In the genomic region with DNA sequence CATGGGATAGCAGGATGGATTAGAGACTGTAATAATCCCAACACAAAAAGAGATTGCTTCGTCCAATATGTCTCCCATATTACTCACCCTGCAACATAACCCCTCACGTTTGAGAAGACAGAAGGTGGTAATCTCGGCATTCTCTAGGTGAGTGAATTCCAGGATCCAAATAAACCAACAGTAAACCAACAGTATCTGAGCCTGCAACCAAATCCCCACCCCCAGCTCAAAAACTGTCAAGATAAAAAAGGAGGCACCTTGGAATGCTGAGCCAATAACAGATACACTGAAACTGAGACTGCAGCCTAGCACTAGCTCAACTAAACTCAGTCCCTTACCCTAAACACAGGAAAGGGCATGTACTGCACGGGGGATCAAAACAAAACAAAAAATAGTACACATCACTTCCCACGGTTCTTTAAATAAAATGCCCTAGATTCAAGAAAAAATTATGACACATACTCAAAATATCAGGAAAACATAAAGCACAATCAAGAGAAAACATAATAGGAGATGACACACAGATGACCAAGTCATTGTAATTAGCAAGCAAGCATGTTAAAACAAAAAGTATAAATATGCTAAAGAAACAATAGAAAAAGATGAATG, we compare ENCODE assay signal across 15 cellular contexts. TPM values are rescaled to one million over a fixed set of nuclear protein-coding genes. Genes with fewer than 3 reads are reported as not detected.
A peak's percentile ranks its signal among the peaks of the same experiment; 100 is the strongest.
DNase-seq lines count a peak whose midpoint lies in the region; ATAC-seq and TF ChIP-seq lines count a peak whose summit lies in the region.
"Had no signal": no experiment of that assay in that cellular context is flagged by ENCODE, and none has a peak within 500 bp of the region (broad histone marks: within the 10 kb centered on the region; RNA-seq: fewer than 3 reads in every experiment).

No MANE protein-coding gene starts in this region.

- no peak for TF ChIP-seq RAD21 in SK-N-SH (IDR thresholded peaks at IDR 0.05; ENCODE audit: low read length)

- ATAC-seq in SK-N-SH treated with all-trans-retinoic acid at 6 μM for 48 hours: no peak
- ATAC-seq in RWPE2 (ENCODE audit: low read depth): peak; percentile 27
- ATAC-seq in HG02642 (IDR thresholded peaks at IDR 0.05; ENCODE audit: poor library complexity, unreplicated experiment): no peak
- ATAC-seq: pancreas had no signal

- TF ChIP-seq CTCF in SK-N-SH (IDR thresholded peaks at IDR 0.05) (no peak), RWPE2 (IDR thresholded peaks at IDR 0.05; ENCODE audit: poor library complexity, severe bottlenecking) (no peak), esophagus squamous epithelium (IDR thresholded peaks at IDR 0.05) (no peak)

- H3K4me2 ChIP-seq in SK-N-SH: peak overlapping the region; percentile 56

- peaks cover 54% of the 10 kb centered on the region for H3K79me2 ChIP-seq in SK-N-SH (ENCODE audit: insufficient read depth)

- 76% methylated on average over 5 of the region's 5 CpGs for WGBS in SK-N-SH (ENCODE audit: low lambda C conversion rate)
- 36 to 43% methylated on average over 4 to 5 of the region's 5 CpGs for WGBS in esophagus squamous epithelium, 2 donors

- no peak overlapping the region for H2AFZ ChIP-seq in SK-N-SH (ENCODE audit: low read depth)

- TF ChIP-seq POLR2A in esophagus squamous epithelium (IDR thresholded peaks at IDR 0.05): no peak

- TF ChIP-seq EP300 in SK-N-SH (IDR thresholded peaks at IDR 0.05; ENCODE audit: borderline replicate concordance in 1 of 2, low read depth in 1 of 2, low read length in 1 of 2): no peak

- peaks cover 37% of the 10 kb centered on the region for H3F3A ChIP-seq in SK-N-SH (replicated peaks; ENCODE audit: insufficient read depth)

- H3K36me3 ChIP-seq in SK-N-SH (replicated peaks in 1 of 2; ENCODE audit: control insufficient read depth in 1 of 2, insufficient read depth in 2 of 2, low read length in 1 of 2): peaks cover 0 to 14% of the 10 kb centered on the region in 2 experiments
- peaks cover 5% of the 10 kb centered on the region; the same call in 1 of the 2 replicates for H3K36me3 ChIP-seq in RWPE2 (ENCODE audit: low read depth)
- peaks cover 0 to 28% (median 4%) of the 10 kb centered on the region in 3 donors for H3K36me3 ChIP-seq in esophagus squamous epithelium
- H3K36me3 ChIP-seq: colonic mucosa, pancreas, SJCRH30 had no signal

- H4K20me1 ChIP-seq in SK-N-SH (ENCODE audit: insufficient read depth): no peaks in the 10 kb centered on the region

- peak overlapping the region in 1 of 2 experiments; percentile 91; a peak in 2 of 4 replicates for H3K27ac ChIP-seq in SK-N-SH (ENCODE audit: low read depth in 2 of 2, low read length in 1 of 2)
- H3K27ac ChIP-seq in RWPE2 (ENCODE audit: poor library complexity, severe bottlenecking): peak overlapping the region; percentile 5
- H3K27ac ChIP-seq in esophagus squamous epithelium: peak overlapping the region in 1 of 4 donors; percentile 17
- H3K27ac ChIP-seq: colonic mucosa, pancreas, SJCRH30, tibial artery had no signal

- H3K4me1 ChIP-seq in SK-N-SH (ENCODE audit: control insufficient read depth in 1 of 2, insufficient read depth in 2 of 2, low read depth in 1 of 2, low read length in 1 of 2): peaks cover 4 to 21% of the 10 kb centered on the region in 2 experiments; a peak in 2 of 4 replicates
- peaks cover 29% of the 10 kb centered on the region for H3K4me1 ChIP-seq in RWPE2 (ENCODE audit: insufficient read depth, poor library complexity, severe bottlenecking)
- H3K4me1 ChIP-seq in esophagus squamous epithelium: peaks cover 0 to 41% (median 7%) of the 10 kb centered on the region in 3 donors
- H3K4me1 ChIP-seq: colonic mucosa, SJCRH30, tibial artery had no signal

- intact Hi-C loops in esophagus squamous epithelium (cut with DNase I): no loop called here

- DNase-seq in SK-N-SH (no peak), RWPE2 (ENCODE audit: low spot score) (no peak), dermis microvascular lymphatic vessel endothelial cell (ENCODE audit: low read depth in 2 of 2) (peak; percentile 7 to 87), pulmonary artery endothelial cell (ENCODE audit: low read depth, low spot score) (peak; percentile 68), esophagus squamous epithelium (lab: John Stamatoyannopoulos, UW) (no peak), NCI-H1092 treated with DMSO at 0.1 percent for 48 hours (lab: John Stamatoyannopoulos, UW) (no peak)
- DNase-seq: activated naive CD4-positive, alpha-beta T cell treated with anti-CD3 and anti-CD28 coated beads, Interleukin-2, amount 50 U/mL, for 16 hours; Calu3; colonic mucosa; immature natural killer cell; pancreas; SJCRH30; tibial artery had no signal

- CTCF ChIA-PET in SK-N-SH (lab: Yijun Ruan, JAX): interaction anchor here (0.7 to 1.0 kb wide), 2 partner anchors 9 to 51 kb away, joined by 3 read pairs; no protein-coding TSS in a partner anchor

- POLR2A ChIA-PET in SK-N-SH (lab: Yijun Ruan, JAX): no interaction called here

- H3K4me3 ChIP-seq in SK-N-SH (ENCODE audit: low read depth in 2 of 2, low read length in 1 of 2): 0 out of 4 replicates have a peak overlapping the region, but pooled peaks of 1 of the 2 experiments have one; percentile 15
- no peak overlapping the region for H3K4me3 ChIP-seq in RWPE2 (ENCODE audit: severe bottlenecking)
- H3K4me3 ChIP-seq in esophagus squamous epithelium: no peak overlapping the region
- H3K4me3 ChIP-seq: colonic mucosa, pancreas, SJCRH30, tibial artery had no signal

- H3K9me2 ChIP-seq in SK-N-SH: no peaks in the 10 kb centered on the region

- H3K9me3 ChIP-seq in SK-N-SH (no peaks in the 10 kb centered on the region), RWPE2 (ENCODE audit: severe bottlenecking) (no peaks in the 10 kb centered on the region), esophagus squamous epithelium (no peaks in the 10 kb centered on the region)
- H3K9me3 ChIP-seq: colonic mucosa, pancreas, SJCRH30, tibial artery had no signal

- peak overlapping the region; percentile 25; the same call in 1 of the 2 replicates for H3K9ac ChIP-seq in SK-N-SH

- H3K27me3 ChIP-seq in SK-N-SH (ENCODE audit: insufficient read depth) (no peaks in the 10 kb centered on the region), RWPE2 (ENCODE audit: insufficient read depth, poor library complexity, severe bottlenecking) (no peaks in the 10 kb centered on the region), esophagus squamous epithelium (no peaks in the 10 kb centered on the region)
- H3K27me3 ChIP-seq: colonic mucosa, pancreas, SJCRH30, tibial artery had no signal

TF ChIP-seq in SK-N-SH, 30 proteins besides CTCF, POLR2A, EP300 and RAD21 (continues in another document):
- TF ChIP-seq, protein P1, sequence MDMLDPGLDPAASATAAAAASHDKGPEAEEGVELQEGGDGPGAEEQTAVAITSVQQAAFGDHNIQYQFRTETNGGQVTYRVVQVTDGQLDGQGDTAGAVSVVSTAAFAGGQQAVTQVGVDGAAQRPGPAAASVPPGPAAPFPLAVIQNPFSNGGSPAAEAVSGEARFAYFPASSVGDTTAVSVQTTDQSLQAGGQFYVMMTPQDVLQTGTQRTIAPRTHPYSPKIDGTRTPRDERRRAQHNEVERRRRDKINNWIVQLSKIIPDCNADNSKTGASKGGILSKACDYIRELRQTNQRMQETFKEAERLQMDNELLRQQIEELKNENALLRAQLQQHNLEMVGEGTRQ (IDR thresholded peaks at IDR 0.05; ENCODE audit: borderline replicate concordance, low read depth, low read length): no peak
- TF ChIP-seq MEF2A (IDR thresholded peaks at IDR 0.05; ENCODE audit: borderline replicate concordance, low read depth): no peak
- TF ChIP-seq EZH2phosphoT487 (IDR thresholded peaks at IDR 0.05; ENCODE audit: borderline replicate concordance, low read depth): no peak
- TF ChIP-seq FOSL2 (IDR thresholded peaks at IDR 0.05; ENCODE audit: borderline replicate concordance, low read depth): peak; percentile 14; the same call in 1 of the 2 replicates

TF ChIP-seq in SK-N-SH treated with all-trans-retinoic acid at 6 μM for 48 hours, 23 proteins besides CTCF, POLR2A, EP300 and RAD21:
- TF ChIP-seq TCF4 (CRISPR knock-in tag; IDR thresholded peaks at IDR 0.05; ENCODE audit: borderline replicate concordance) (no peak), ESRRG (CRISPR knock-in tag; IDR thresholded peaks at IDR 0.05) (no peak), PPARA (CRISPR knock-in tag; IDR thresholded peaks at IDR 0.05; ENCODE audit: borderline replicate concordance) (no peak), ZFP30 (CRISPR knock-in tag; IDR thresholded peaks at IDR 0.05) (no peak), ISL1 (CRISPR knock-in tag; IDR thresholded peaks at IDR 0.05) (no peak)
TF ChIP-seq in SK-N-SH treated with all-trans-retinoic acid at 6 μM for 48 hours: peak in this region for 0.

RNA-seq across cellular contexts. Expression of gene IPMK, which starts 28.0 kb away (rescaled TPM):
- polyA plus RNA-seq in SK-N-SH (2012; rRNA removed): 0.71 and 0.88 TPM in 2 replicates
- 1.4 and 1.8 TPM in 2 replicates for polyA plus RNA-seq in SK-N-SH (2012; cell fraction: cytosol; rRNA removed)
- 0.52 and 1.0 TPM in 2 replicates for polyA plus RNA-seq in SK-N-SH (2012; cell fraction: nucleus; rRNA removed)
- 5.6 and 6.0 TPM in 2 replicates for total RNA-seq in dermis microvascular lymphatic vessel endothelial cell
- 10.3 and 11.0 TPM in 2 replicates for total RNA-seq in pulmonary artery endothelial cell
- 10 to 100 TPM in 1 of 4 donors, 1 to 10 TPM in 3; 5.8 to 12.6 (median 8.8) TPM for total RNA-seq in esophagus squamous epithelium

RNA-seq across cellular contexts. Expression of gene CISD1, which starts 29.3 kb away (rescaled TPM):
- 34.1 and 40.8 TPM in 2 replicates for polyA plus RNA-seq in SK-N-SH (2012; rRNA removed)
- polyA plus RNA-seq in SK-N-SH (2012; cell fraction: cytosol; rRNA removed): 48.7 and 73.6 TPM in 2 replicates
- 16.4 and 24.1 TPM in 2 replicates for polyA plus RNA-seq in SK-N-SH (2012; cell fraction: nucleus; rRNA removed)
- total RNA-seq in dermis microvascular lymphatic vessel endothelial cell (20.3 and 26.0 TPM in 2 replicates), pulmonary artery endothelial cell (50.8 and 52.0 TPM in 2 replicates), esophagus squamous epithelium (10 to 100 TPM; 11.0 to 25.1 (median 17.6) TPM)

Comparison
In these comparisons a context has a peak if more than half of its experiments do, and no peak if none do; other contexts are left out.
1. DNase-seq: peak in dermis microvascular lymphatic vessel endothelial cell (2 of 2) and pulmonary artery endothelial cell (single experiment); none in SK-N-SH (single experiment), RWPE2 (single experiment), esophagus squamous epithelium (single experiment) and NCI-H1092 treated with DMSO at 0.1 percent for 48 hours (single experiment).